8 cellular contexts compared by ENCODE assay signal in the genomic region with DNA sequence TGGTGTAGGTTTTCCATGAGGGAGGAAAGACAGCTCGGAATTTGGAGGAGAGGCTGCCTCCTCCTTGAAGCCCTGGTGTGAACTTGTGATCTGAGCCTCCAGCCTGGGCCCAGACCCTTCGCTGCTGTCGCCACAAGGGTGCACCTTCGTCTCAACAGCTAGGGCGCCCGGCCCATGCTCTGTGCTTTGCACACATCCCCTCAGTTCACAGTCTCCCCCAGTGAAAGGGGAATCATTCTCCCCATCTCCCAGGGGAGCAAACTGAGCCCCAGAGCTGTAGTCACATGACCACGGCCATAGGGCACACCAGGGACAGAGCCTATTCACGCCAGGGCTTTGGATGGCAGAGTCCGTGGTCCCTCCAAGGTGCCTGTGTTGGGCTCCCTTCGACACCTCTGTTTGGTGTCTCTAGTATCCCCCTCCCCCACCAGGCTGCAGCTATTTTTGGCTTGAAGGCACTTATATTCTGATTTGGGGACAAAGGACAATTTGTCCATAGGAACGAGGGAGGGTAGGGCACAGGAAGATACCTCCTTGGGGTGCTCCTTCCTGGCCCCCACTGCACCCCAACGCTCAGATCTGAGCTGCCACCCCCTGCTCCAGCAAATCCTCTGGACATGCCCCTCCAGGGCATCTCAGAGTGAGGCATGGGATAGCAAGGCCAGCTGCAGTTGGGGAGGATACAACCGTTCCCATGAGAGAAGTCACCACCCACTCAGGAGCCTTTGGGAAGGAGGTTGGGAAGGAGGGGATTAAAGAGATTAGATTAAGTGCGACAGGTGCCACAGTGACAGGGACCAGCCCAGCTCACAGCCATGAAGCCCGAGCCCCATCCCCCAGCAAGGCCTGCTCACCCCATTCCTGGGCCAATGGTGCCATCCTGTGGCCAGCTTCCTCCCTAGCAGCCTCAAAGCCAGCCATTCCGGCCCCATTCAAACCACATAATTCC. TPM values are rescaled to one million over a fixed set of nuclear protein-coding genes. Genes with fewer than 3 reads are reported as not detected.
A peak's percentile ranks its signal among the peaks of the same experiment; 100 is the strongest.
DNase-seq lines count a peak whose midpoint lies in the region; ATAC-seq and TF ChIP-seq lines count a peak whose summit lies in the region.

No MANE protein-coding gene starts in this region.

- no peak overlapping the region for H2AFZ ChIP-seq in neural progenitor cell (replicated peaks)

- no peak overlapping the region for H3K4me3 Mint-ChIP-seq in neural progenitor cell

- peaks cover 12% of the 10 kb centered on the region for H3K27me3 Mint-ChIP-seq in neural progenitor cell (ENCODE audit: insufficient read depth, low read depth)

- DNase-seq in DMS114 treated with DMSO at 0.1 percent for 48 hours (lab: John Stamatoyannopoulos, UW; ENCODE audit: unreplicated experiment) (peak; percentile 22), OCI-M2 (lab: John Stamatoyannopoulos, UW; ENCODE audit: unreplicated experiment) (peak; percentile 10), fibroblast of the aortic adventitia (ENCODE audit: low read depth) (peak; percentile 66), neural progenitor cell (ENCODE audit: low spot score) (peak; percentile 93), tibial artery (peak; percentile 65 to 77)
- peak; percentile 25 to 46 for DNase-seq in activated T-helper 1 cell treated with anti-CD3 and anti-CD28 coated beads, Interleukin-2, amount 50 U/mL, for 16 hours (ENCODE audit: low read depth in 1 of 2, low spot score in 1 of 2)

- no peaks in the 10 kb centered on the region for H3K9me3 Mint-ChIP-seq in neural progenitor cell

- TF ChIP-seq EP300 in Ishikawa (IDR thresholded peaks at IDR 0.05; ENCODE audit: borderline replicate concordance): no peak

- H3K27ac Mint-ChIP-seq in neural progenitor cell: peak overlapping the region; percentile 70

- no peaks in the 10 kb centered on the region for H3K36me3 Mint-ChIP-seq in neural progenitor cell

- H3F3A ChIP-seq in neural progenitor cell (ENCODE audit: low read depth): peaks cover 4% of the 10 kb centered on the region

- no peaks in the 10 kb centered on the region for H3K9me3 ChIP-seq in neural progenitor cell (ENCODE audit: low read depth)
- H3K9me3 ChIP-seq in tibial artery: no peaks in the 10 kb centered on the region

- intact Hi-C loops in tibial artery (cut with DNase I; ENCODE audit: low total_unique reads): no loop called here

- H3K79me2 ChIP-seq in neural progenitor cell (ENCODE audit: low read depth): no peaks in the 10 kb centered on the region

- H3K27ac ChIP-seq in neural progenitor cell: no peak overlapping the region
- no peak overlapping the region for H3K27ac ChIP-seq in tibial artery

- H3K4me3 ChIP-seq in fibroblast of the aortic adventitia (ENCODE audit: low read depth, low read length) (no peak overlapping the region), neural progenitor cell (no peak overlapping the region), tibial artery (no peak overlapping the region)

- peak; percentile 97 for TF ChIP-seq RAD21 in Ishikawa (IDR thresholded peaks at IDR 0.05; ENCODE audit: low read depth)

- peak; percentile 87 for TF ChIP-seq CTCF in fibroblast of the aortic adventitia (IDR thresholded peaks at IDR 0.05; ENCODE audit: insufficient read depth, low read length)
- peak; percentile 94 for TF ChIP-seq CTCF in neural progenitor cell (IDR thresholded peaks at IDR 0.05)
- TF ChIP-seq CTCF in tibial artery (IDR thresholded peaks at IDR 0.05): peak; percentile 73 to 92

- H3K36me3 ChIP-seq in neural progenitor cell (no peaks in the 10 kb centered on the region), tibial artery (no peaks in the 10 kb centered on the region)

- no peak for ATAC-seq in HG03457 (IDR thresholded peaks at IDR 0.05; ENCODE audit: unreplicated experiment)

- no peaks in the 10 kb centered on the region for H4K20me1 ChIP-seq in neural progenitor cell (ENCODE audit: low read depth)

- peaks cover 17% of the 10 kb centered on the region for H3K4me1 Mint-ChIP-seq in neural progenitor cell

- H3K9ac ChIP-seq in neural progenitor cell: no peak overlapping the region

- H3K4me1 ChIP-seq in neural progenitor cell (peaks cover 20% of the 10 kb centered on the region), tibial artery (peaks cover 0 to 4% (median 2%) of the 10 kb centered on the region in 4 donors)

- peak overlapping the region; percentile 67 for H3K4me2 ChIP-seq in neural progenitor cell

- no peaks in the 10 kb centered on the region for H3K27me3 ChIP-seq in neural progenitor cell
- peaks cover 0 to 29% of the 10 kb centered on the region in 2 donors for H3K27me3 ChIP-seq in tibial artery

TF ChIP-seq in Ishikawa, 13 proteins besides CTCF, POLR2A, EP300 and RAD21:
- TF ChIP-seq, protein P1, sequence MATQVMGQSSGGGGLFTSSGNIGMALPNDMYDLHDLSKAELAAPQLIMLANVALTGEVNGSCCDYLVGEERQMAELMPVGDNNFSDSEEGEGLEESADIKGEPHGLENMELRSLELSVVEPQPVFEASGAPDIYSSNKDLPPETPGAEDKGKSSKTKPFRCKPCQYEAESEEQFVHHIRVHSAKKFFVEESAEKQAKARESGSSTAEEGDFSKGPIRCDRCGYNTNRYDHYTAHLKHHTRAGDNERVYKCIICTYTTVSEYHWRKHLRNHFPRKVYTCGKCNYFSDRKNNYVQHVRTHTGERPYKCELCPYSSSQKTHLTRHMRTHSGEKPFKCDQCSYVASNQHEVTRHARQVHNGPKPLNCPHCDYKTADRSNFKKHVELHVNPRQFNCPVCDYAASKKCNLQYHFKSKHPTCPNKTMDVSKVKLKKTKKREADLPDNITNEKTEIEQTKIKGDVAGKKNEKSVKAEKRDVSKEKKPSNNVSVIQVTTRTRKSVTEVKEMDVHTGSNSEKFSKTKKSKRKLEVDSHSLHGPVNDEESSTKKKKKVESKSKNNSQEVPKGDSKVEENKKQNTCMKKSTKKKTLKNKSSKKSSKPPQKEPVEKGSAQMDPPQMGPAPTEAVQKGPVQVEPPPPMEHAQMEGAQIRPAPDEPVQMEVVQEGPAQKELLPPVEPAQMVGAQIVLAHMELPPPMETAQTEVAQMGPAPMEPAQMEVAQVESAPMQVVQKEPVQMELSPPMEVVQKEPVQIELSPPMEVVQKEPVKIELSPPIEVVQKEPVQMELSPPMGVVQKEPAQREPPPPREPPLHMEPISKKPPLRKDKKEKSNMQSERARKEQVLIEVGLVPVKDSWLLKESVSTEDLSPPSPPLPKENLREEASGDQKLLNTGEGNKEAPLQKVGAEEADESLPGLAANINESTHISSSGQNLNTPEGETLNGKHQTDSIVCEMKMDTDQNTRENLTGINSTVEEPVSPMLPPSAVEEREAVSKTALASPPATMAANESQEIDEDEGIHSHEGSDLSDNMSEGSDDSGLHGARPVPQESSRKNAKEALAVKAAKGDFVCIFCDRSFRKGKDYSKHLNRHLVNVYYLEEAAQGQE (IDR thresholded peaks at IDR 0.05; ENCODE audit: low read depth): no peak
- TF ChIP-seq FOXM1 (IDR thresholded peaks at IDR 0.05; ENCODE audit: borderline replicate concordance, low read depth) (no peak), EGR1 (IDR thresholded peaks at IDR 0.05) (no peak), YY1 (IDR thresholded peaks at IDR 0.05; ENCODE audit: low read depth) (0 out of 2 replicates have a peak, but pooled peaks have one; percentile 31), CREB1 (IDR thresholded peaks at IDR 0.05; ENCODE audit: low read depth) (no peak)
- TF ChIP-seq, protein P2, sequence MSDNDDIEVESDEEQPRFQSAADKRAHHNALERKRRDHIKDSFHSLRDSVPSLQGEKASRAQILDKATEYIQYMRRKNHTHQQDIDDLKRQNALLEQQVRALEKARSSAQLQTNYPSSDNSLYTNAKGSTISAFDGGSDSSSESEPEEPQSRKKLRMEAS (IDR thresholded peaks at IDR 0.05): no peak

RNA-seq across cellular contexts. Expression of a gene that starts 15.7 kb away (rescaled TPM):
- total RNA-seq in fibroblast of the aortic adventitia (ENCODE audit: low replicate concordance) (0.18 and 0.25 TPM in 2 replicates), neural progenitor cell (ENCODE audit: low replicate concordance) (0.09 TPM in 1 of 2 replicates, not detected in the other)

RNA-seq across cellular contexts. Expression of a gene that starts 49.9 kb away (rescaled TPM):
- total RNA-seq in fibroblast of the aortic adventitia (ENCODE audit: low replicate concordance) (0.16 and 0.18 TPM in 2 replicates), neural progenitor cell (ENCODE audit: low replicate concordance) (not detected in 2 replicates)

Comparison
In these comparisons a context has a peak if more than half of its experiments do, and no peak if none do; other contexts are left out.
1. DNase-seq: peak in every context shown above with its lines; median percentile 93 in neural progenitor cell; 71 in tibial artery; 66 in fibroblast of the aortic adventitia; 36 in activated T-helper 1 cell treated with anti-CD3 and anti-CD28 coated beads, Interleukin-2, amount 50 U/mL, for 16 hours; 22 in DMS114 treated with DMSO at 0.1 percent for 48 hours; 10 in OCI-M2.